Comparison of ENCODE assay signal across 8 cellular contexts in the genomic region with DNA sequence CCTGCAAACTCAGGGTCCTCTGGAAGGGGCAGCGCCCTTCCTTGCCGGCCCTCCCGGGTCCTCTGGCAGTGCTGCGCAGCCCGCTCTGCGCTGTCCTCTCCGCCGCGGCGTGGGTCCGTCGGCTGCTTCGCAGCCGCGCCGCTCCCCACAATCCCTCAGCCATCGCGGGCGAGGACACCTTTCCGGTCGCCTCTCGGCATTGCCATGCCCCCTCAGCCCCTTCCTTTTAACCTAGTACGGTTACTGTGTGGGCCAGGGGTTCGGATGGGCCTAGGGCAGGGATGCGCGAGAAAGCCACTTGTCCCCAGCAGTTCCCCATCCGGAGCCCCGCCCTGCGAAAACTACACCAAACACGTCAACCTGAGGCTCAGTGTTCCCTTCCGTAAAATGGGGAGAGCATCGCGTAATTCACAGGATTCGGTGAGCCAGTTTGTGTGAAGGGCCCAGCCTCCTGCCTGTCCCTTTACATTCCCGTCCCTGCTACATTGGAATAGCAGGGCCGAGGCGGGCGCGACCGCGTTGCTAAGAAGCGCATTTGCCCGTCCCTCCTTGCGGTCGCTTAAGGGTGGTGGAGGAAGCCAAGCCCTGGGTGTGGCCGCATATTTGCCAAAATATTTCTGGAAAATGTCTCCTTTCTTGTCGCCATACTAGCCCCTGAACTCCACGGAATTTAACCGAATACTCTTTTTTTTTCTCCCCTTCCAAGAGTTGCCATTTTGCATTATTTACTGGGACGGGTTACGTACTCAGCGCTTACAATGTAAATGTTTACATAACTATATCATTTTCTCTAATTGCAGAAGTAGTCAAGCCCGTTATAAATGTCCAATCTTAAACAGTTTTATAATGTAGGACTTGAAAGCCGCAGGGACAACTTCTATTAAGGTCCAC. TPM values are rescaled to one million over a fixed set of nuclear protein-coding genes. Genes with fewer than 3 reads are reported as not detected.
DNase-seq lines count a peak whose midpoint lies in the region; ATAC-seq and TF ChIP-seq lines count a peak whose summit lies in the region.

No MANE protein-coding gene starts in this region.

- TF ChIP-seq CTCF in CD8-positive, alpha-beta T cell (IDR thresholded peaks at IDR 0.05): no peak
- TF ChIP-seq CTCF in astrocyte of the cerebellum (IDR thresholded peaks at IDR 0.05; ENCODE audit: low read depth, low read length, missing control alignments): no peak

- peak overlapping the region; percentile 12 for H3K4me3 ChIP-seq in CD8-positive, alpha-beta T cell (ENCODE audit: low read depth, low read length)
- H3K4me3 ChIP-seq in H7 (ENCODE audit: insufficient read depth, low read depth, low read length) (peak overlapping the region; percentile 49), astrocyte of the cerebellum (ENCODE audit: low read depth, low read length) (peak overlapping the region; percentile 40), iPS-15b (ENCODE audit: low read depth, low read length) (peak overlapping the region; percentile 56), skeletal muscle tissue (ENCODE audit: low read length in 3 of 3) (peak overlapping the region; percentile 51 to 74 (median 63))

- CTCF ChIA-PET in CD8-positive, alpha-beta T cell (lab: Charles Lee): interaction anchor here (0.9 to 7.5 kb wide), 20 partner anchors 12 to 590 kb away, joined by 3 to 253 read pairs (median 6); a partner anchor contains a TSS

- peaks cover 23% of the 10 kb centered on the region for H3K4me1 Mint-ChIP-seq in CD8-positive, alpha-beta T cell (ENCODE audit: low read depth)

- POLR2A ChIA-PET in CD8-positive, alpha-beta T cell (lab: Charles Lee): interaction anchor here (0.5 to 1.3 kb wide), 3 partner anchors 44 to 105 kb away, joined by 3 to 5 read pairs (median 3); no protein-coding TSS in a partner anchor

- H3K4me3 Mint-ChIP-seq in CD8-positive, alpha-beta T cell: peak overlapping the region; percentile 84

- H3K27me3 ChIP-seq in CD8-positive, alpha-beta T cell (ENCODE audit: insufficient read depth, low read length): peaks cover 6% of the 10 kb centered on the region
- H3K27me3 ChIP-seq in H7 (ENCODE audit: control insufficient read depth, insufficient read depth, low read length): peaks cover 22% of the 10 kb centered on the region
- peaks cover 27% of the 10 kb centered on the region for H3K27me3 ChIP-seq in iPS-15b (ENCODE audit: control insufficient read depth, insufficient read depth, low read length)
- peaks cover 0 to 3% (median 0%) of the 10 kb centered on the region in 3 donors for H3K27me3 ChIP-seq in skeletal muscle tissue (ENCODE audit: control insufficient read depth in 3 of 3, insufficient read depth in 3 of 3, low read length in 3 of 3)

- H3K4me1 ChIP-seq in CD8-positive, alpha-beta T cell (ENCODE audit: insufficient read depth, low read length): peaks cover 35% of the 10 kb centered on the region
- H3K4me1 ChIP-seq in iPS-15b (ENCODE audit: control insufficient read depth, insufficient read depth, low read length): peaks cover 19% of the 10 kb centered on the region
- H3K4me1 ChIP-seq in skeletal muscle tissue (ENCODE audit: control insufficient read depth in 3 of 3, insufficient read depth in 3 of 3, low read length in 3 of 3): peaks cover 36 to 41% (median 41%) of the 10 kb centered on the region in 3 donors

- DNase-seq in CD8-positive, alpha-beta T cell: peak in 5 of 7 experiments; percentile 24 to 53 (median 32)
- DNase-seq in H7 (peak; percentile 64), RPMI8226 (peak; percentile 78), astrocyte of the cerebellum (ENCODE audit: low read depth) (no peak), occipital lobe (lab: John Stamatoyannopoulos, UW) (no peak)

- no peaks in the 10 kb centered on the region for H3K36me3 Mint-ChIP-seq in CD8-positive, alpha-beta T cell

- H3K9ac ChIP-seq in iPS-15b (ENCODE audit: low read depth, low read length): no peak overlapping the region
- peak overlapping the region; percentile 36 to 76 (median 64) for H3K9ac ChIP-seq in skeletal muscle tissue (ENCODE audit: low read depth in 1 of 3, low read length in 3 of 3)

- H3K36me3 ChIP-seq in CD8-positive, alpha-beta T cell (ENCODE audit: insufficient read depth, low read length): no peaks in the 10 kb centered on the region
- H3K36me3 ChIP-seq in H7 (replicated peaks; ENCODE audit: control insufficient read depth, insufficient read depth, low read length) (no peaks in the 10 kb centered on the region), iPS-15b (ENCODE audit: control insufficient read depth, insufficient read depth, low read length) (no peaks in the 10 kb centered on the region), skeletal muscle tissue (ENCODE audit: control insufficient read depth in 3 of 3, insufficient read depth in 3 of 3, low read length in 3 of 3) (no peaks in the 10 kb centered on the region)

- H3K9me3 ChIP-seq in CD8-positive, alpha-beta T cell (ENCODE audit: low read length): no peaks in the 10 kb centered on the region
- H3K9me3 ChIP-seq in iPS-15b (ENCODE audit: control insufficient read depth, insufficient read depth, low read length) (no peaks in the 10 kb centered on the region), skeletal muscle tissue (ENCODE audit: control insufficient read depth in 3 of 3, low read length in 3 of 3) (no peaks in the 10 kb centered on the region)

- intact Hi-C loops in CD8-positive, alpha-beta T cell (cut with DNase I, micrococcal nuclease): loop anchor here (1.0 to 10.0 kb wide), 15 partner anchors 24 to 870 kb away; a partner anchor contains a TSS

- peak; percentile 8 for ATAC-seq in CD8-positive, alpha-beta T cell
- ATAC-seq in GM21737 (IDR thresholded peaks at IDR 0.05; ENCODE audit: unreplicated experiment): no peak

- in situ Hi-C loops in astrocyte of the cerebellum (cut with HindIII; ENCODE audit: low sequenced_read_pairs): no loop called here

- peak overlapping the region; percentile 83 for H3K27ac Mint-ChIP-seq in CD8-positive, alpha-beta T cell

- peaks cover 48% of the 10 kb centered on the region for H3K27me3 Mint-ChIP-seq in CD8-positive, alpha-beta T cell (ENCODE audit: low read depth)

- no peaks in the 10 kb centered on the region for H3K9me3 Mint-ChIP-seq in CD8-positive, alpha-beta T cell

- H3K27ac ChIP-seq in CD8-positive, alpha-beta T cell (ENCODE audit: low read depth, low read length): peak overlapping the region; percentile 15
- peak overlapping the region; percentile 34 for H3K27ac ChIP-seq in skeletal muscle tissue (ENCODE audit: low read depth, low read length)

RNA-seq across cellular contexts. Expression of a gene that starts 13.2 kb away (rescaled TPM):
- under 1 TPM; 0.57 to 0.92 TPM for total RNA-seq in CD8-positive, alpha-beta T cell
- total RNA-seq in H7 (2014; rRNA removed; shearing (Covaris generic)): not detected in 2 replicates
- total RNA-seq in skeletal muscle tissue (39.7 TPM), occipital lobe (1.7 TPM)

RNA-seq across cellular contexts. Expression of a gene that starts 23.8 kb away (rescaled TPM):
- 10 to 100 TPM; 29.5 to 32.5 TPM for total RNA-seq in CD8-positive, alpha-beta T cell
- total RNA-seq in H7 (2014; rRNA removed; shearing (Covaris generic)): 89.5 and 114 TPM in 2 replicates
- 93.4 TPM for total RNA-seq in skeletal muscle tissue
- total RNA-seq in occipital lobe: 28.5 TPM

RNA-seq across cellular contexts. Expression of a gene that starts 53.5 kb away (rescaled TPM):
- 100 to 1,000 TPM; 220 to 231 TPM for total RNA-seq in CD8-positive, alpha-beta T cell
- 63.9 and 79.1 TPM in 2 replicates for total RNA-seq in H7 (2014; rRNA removed; shearing (Covaris generic))
- 59.0 TPM for total RNA-seq in skeletal muscle tissue
- 61.6 TPM for total RNA-seq in occipital lobe

Comparison
In these comparisons a context has a peak if more than half of its experiments do, and no peak if none do; other contexts are left out.
1. DNase-seq: peak in CD8-positive, alpha-beta T cell (5 of 7), H7 (single experiment) and RPMI8226 (single experiment); none in astrocyte of the cerebellum (single experiment) and occipital lobe (single experiment).
2. H3K4me3 ChIP-seq: peak in every context shown above with its lines; median percentile 63 in skeletal muscle tissue; 56 in iPS-15b; 49 in H7; 40 in astrocyte of the cerebellum; 12 in CD8-positive, alpha-beta T cell.
3. RNA of a gene that starts 13.2 kb away (total RNA-seq): 39.7 TPM in skeletal muscle tissue (single experiment); 1.7 TPM in occipital lobe (single experiment), 0.57 to 0.92 TPM in CD8-positive, alpha-beta T cell and not detected in H7; every median in the first group is over 10 times any median in the second.